13 cellular contexts compared by ENCODE assay signal in the genomic region with DNA sequence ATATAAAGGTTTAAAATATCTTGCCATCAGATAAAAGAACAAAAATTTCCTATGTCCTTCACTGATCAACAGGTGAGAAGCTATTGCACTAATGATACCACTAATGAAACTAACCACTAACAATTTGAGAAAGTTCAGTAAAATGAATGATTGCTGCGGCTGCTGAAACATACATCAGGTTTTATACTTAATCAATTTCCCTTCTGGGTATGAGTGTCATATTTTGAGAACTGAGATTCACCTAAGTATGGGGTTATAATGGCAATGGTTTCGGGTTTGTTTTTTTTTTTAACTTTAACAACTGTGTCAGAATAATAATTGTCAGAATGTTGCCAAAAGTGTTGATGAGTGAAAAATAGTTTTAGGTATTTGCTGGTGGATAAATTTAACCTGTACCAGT.
DNase-seq lines count a peak whose midpoint lies in the region; ATAC-seq and TF ChIP-seq lines count a peak whose summit lies in the region.
"Had no signal": no experiment of that assay in that cellular context is flagged by ENCODE, and none has a peak within 500 bp of the region (broad histone marks: within the 10 kb centered on the region; RNA-seq: fewer than 3 reads in every experiment).

No MANE protein-coding gene starts in this region.

- H3K4me3 ChIP-seq in gastrocnemius medialis (no peak overlapping the region), mesendoderm (ENCODE audit: low read length) (no peak overlapping the region), Peyer's patch (no peak overlapping the region), thyroid gland (replicated peaks in 1 of 3) (no peak overlapping the region)
- H3K4me3 ChIP-seq: upper lobe of right lung had no signal

- H3K56ac ChIP-seq in mesendoderm (ENCODE audit: low read length): no peak overlapping the region

- H2BK5ac ChIP-seq in mesendoderm (ENCODE audit: low read length): no peak overlapping the region

- H3K23ac ChIP-seq in mesendoderm (ENCODE audit: low read length): no peak overlapping the region

- WGBS in mesendoderm (ENCODE audit: extremely low coverage, insufficient coverage, low lambda C conversion rate): no CpG with 5 or more reads among the region's 2 CpGs
- 92 to 94% methylated on average over 2 of the region's 2 CpGs for WGBS in thyroid gland, 2 donors

- H2BK120ac ChIP-seq in mesendoderm (ENCODE audit: low read depth, low read length): no peak overlapping the region

- DNase-seq in gastrocnemius medialis (no peak), mesendoderm (no peak), Peyer's patch (no peak), thyroid gland (no peak)
- DNase-seq: GF-D8, left colon, natural killer cell, NCI-H345, upper lobe of right lung had no signal

- peak; percentile 99 for ATAC-seq in GM18511 (IDR thresholded peaks at IDR 0.05; ENCODE audit: unreplicated experiment)
- peak; percentile 96 for ATAC-seq in GM19468 (IDR thresholded peaks at IDR 0.05; ENCODE audit: extremely low read depth, unreplicated experiment)
- ATAC-seq in HG02852 (IDR thresholded peaks at IDR 0.05; ENCODE audit: unreplicated experiment): peak; percentile 95
- peak; percentile 83 for ATAC-seq in HG03442 (IDR thresholded peaks at IDR 0.05; ENCODE audit: unreplicated experiment)
- ATAC-seq in gastrocnemius medialis: no peak
- ATAC-seq: left colon, natural killer cell, upper lobe of right lung had no signal

- H3K4me2 ChIP-seq in mesendoderm (ENCODE audit: low read length): no peak overlapping the region

- H2BK15ac ChIP-seq in mesendoderm (replicated peaks; ENCODE audit: low read depth): no peak overlapping the region

- no peak overlapping the region for H2AK5ac ChIP-seq in mesendoderm (ENCODE audit: low read length)

- no peak overlapping the region for H3K27ac ChIP-seq in gastrocnemius medialis
- H3K27ac ChIP-seq in mesendoderm (ENCODE audit: low read depth, low read length): no peak overlapping the region
- no peak overlapping the region for H3K27ac ChIP-seq in Peyer's patch
- no peak overlapping the region for H3K27ac ChIP-seq in thyroid gland
- H3K27ac ChIP-seq: upper lobe of right lung had no signal

- H4K5ac ChIP-seq in mesendoderm (ENCODE audit: low read length): no peak overlapping the region

- no peak overlapping the region for H3K4ac ChIP-seq in mesendoderm (ENCODE audit: low read depth, low read length)

- H4K8ac ChIP-seq in mesendoderm (ENCODE audit: low read depth, low read length): no peak overlapping the region

- no peak overlapping the region for H3K18ac ChIP-seq in mesendoderm (ENCODE audit: low read length)

- no peaks in the 10 kb centered on the region for H3K79me1 ChIP-seq in mesendoderm (ENCODE audit: low read length)

- no peaks in the 10 kb centered on the region for H3K9me3 ChIP-seq in gastrocnemius medialis
- H3K9me3 ChIP-seq in Peyer's patch: no peaks in the 10 kb centered on the region
- H3K9me3 ChIP-seq in thyroid gland: no peaks in the 10 kb centered on the region
- H3K9me3 ChIP-seq: upper lobe of right lung had no signal

- no peaks in the 10 kb centered on the region for H3K79me2 ChIP-seq in mesendoderm (ENCODE audit: control insufficient read depth, insufficient read depth, low read length)

- in situ Hi-C loops in gastrocnemius medialis (cut with MboI; ENCODE audit: low sequenced_read_pairs in 4 of 4): no loop called here

- no peak for TF ChIP-seq CTCF in gastrocnemius medialis (IDR thresholded peaks at IDR 0.05 in 4 of 5, conservative IDR thresholded peaks at IDR 0.05 in 1 of 5)
- TF ChIP-seq CTCF in Peyer's patch (IDR thresholded peaks at IDR 0.05): no peak
- no peak for TF ChIP-seq CTCF in thyroid gland (IDR thresholded peaks at IDR 0.05)

- intact Hi-C loops in gastrocnemius medialis (cut with DNase I; ENCODE audit: low total_unique reads): no loop called here
- intact Hi-C loops in thyroid gland (cut with DNase I): no loop called here

- no peaks in the 10 kb centered on the region for H3K27me3 ChIP-seq in gastrocnemius medialis
- no peaks in the 10 kb centered on the region for H3K27me3 ChIP-seq in mesendoderm (ENCODE audit: insufficient read depth, low read length, poor library complexity)
- no peaks in the 10 kb centered on the region for H3K27me3 ChIP-seq in Peyer's patch
- H3K27me3 ChIP-seq in thyroid gland: no peaks in the 10 kb centered on the region
- H3K27me3 ChIP-seq: upper lobe of right lung had no signal

- TF ChIP-seq POLR2A in gastrocnemius medialis (IDR thresholded peaks at IDR 0.05) (no peak), Peyer's patch (IDR thresholded peaks at IDR 0.05) (no peak), thyroid gland (IDR thresholded peaks at IDR 0.05) (no peak)

- no peaks in the 10 kb centered on the region for H3K4me1 ChIP-seq in gastrocnemius medialis
- H3K4me1 ChIP-seq in mesendoderm (ENCODE audit: control insufficient read depth, low read depth, low read length): no peaks in the 10 kb centered on the region
- H3K4me1 ChIP-seq in Peyer's patch: no peaks in the 10 kb centered on the region
- H3K4me1 ChIP-seq in thyroid gland: no peaks in the 10 kb centered on the region
- H3K4me1 ChIP-seq: upper lobe of right lung had no signal

- no peak overlapping the region for H3K9ac ChIP-seq in mesendoderm (ENCODE audit: low read length)

- H3K36me3 ChIP-seq in gastrocnemius medialis: no peaks in the 10 kb centered on the region
- H3K36me3 ChIP-seq in mesendoderm (ENCODE audit: control insufficient read depth, insufficient read depth, low read length): no peaks in the 10 kb centered on the region
- no peaks in the 10 kb centered on the region for H3K36me3 ChIP-seq in Peyer's patch
- no peaks in the 10 kb centered on the region for H3K36me3 ChIP-seq in thyroid gland
- H3K36me3 ChIP-seq: upper lobe of right lung had no signal

Comparison
In these comparisons a context has a peak if more than half of its experiments do, and no peak if none do; other contexts are left out.
1. ATAC-seq: peak in GM18511 (single experiment), GM19468 (single experiment), HG02852 (single experiment) and HG03442 (single experiment); none in gastrocnemius medialis (0 of 2).